In the genomic region with DNA sequence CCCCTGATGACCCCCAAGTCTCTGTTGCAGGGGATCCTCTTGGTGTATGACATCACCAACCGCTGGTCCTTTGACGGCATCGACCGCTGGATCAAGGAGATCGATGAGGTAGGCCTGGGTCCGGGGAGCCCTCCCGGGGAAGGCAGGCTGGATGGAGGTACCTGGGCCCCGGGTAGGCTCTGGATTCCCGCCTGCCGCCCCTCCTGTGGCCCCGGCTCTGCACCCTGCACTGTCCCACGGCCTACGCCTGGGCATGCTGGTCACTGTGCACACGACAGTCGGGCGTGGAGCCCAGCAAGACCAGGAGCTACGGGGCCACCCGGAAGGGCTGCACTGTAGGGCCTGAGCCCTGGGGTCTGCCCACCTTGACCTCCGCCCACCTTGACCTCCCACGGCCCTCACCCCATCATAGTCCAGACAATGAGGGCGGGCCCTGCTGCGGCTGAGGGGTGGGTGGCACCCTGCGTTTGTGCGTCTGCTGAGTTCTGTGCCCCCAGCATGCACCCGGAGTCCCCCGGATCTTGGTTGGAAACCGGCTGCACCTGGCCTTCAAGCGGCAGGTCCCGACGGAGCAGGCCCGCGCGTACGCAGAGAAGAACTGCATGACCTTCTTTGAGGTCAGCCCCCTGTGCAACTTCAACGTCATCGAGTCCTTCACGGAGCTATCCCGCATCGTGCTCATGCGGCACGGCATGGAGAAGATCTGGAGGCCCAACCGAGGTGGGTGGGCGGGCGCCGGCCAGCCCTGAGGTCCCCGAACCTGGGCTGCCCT, we compare ENCODE assay signal across 22 cellular contexts. TPM values are rescaled to one million over a fixed set of nuclear protein-coding genes. Genes with fewer than 3 reads are reported as not detected.
DNase-seq lines count a peak whose midpoint lies in the region; ATAC-seq and TF ChIP-seq lines count a peak whose summit lies in the region.
"Had no signal": no experiment of that assay in that cellular context is flagged by ENCODE, and none has a peak within 500 bp of the region (broad histone marks: within the 10 kb centered on the region; RNA-seq: fewer than 3 reads in every experiment).

No MANE protein-coding gene starts in this region.

- peak overlapping the region; percentile 53 for H2BK5ac ChIP-seq in neuronal stem cell (ENCODE audit: low read length)

- no peak overlapping the region for H2AFZ ChIP-seq in neuronal stem cell (ENCODE audit: low read length)

- no peak overlapping the region for H3K4me2 ChIP-seq in neuronal stem cell (ENCODE audit: insufficient read depth, low read length, poor library complexity, severe bottlenecking)

- H4K91ac ChIP-seq in neuronal stem cell (ENCODE audit: low read depth, low read length, poor library complexity) = no peak overlapping the region

- no peaks in the 10 kb centered on the region for H3K27me3 ChIP-seq in neuronal stem cell (ENCODE audit: control insufficient read depth in 3 of 3, insufficient read depth in 3 of 3, low read depth in 1 of 3, low read length in 3 of 3)
- H3K27me3 ChIP-seq: brain microvascular endothelial cell had no signal

- no peak overlapping the region for H2BK12ac ChIP-seq in neuronal stem cell (ENCODE audit: low read length)

- H3K4me3 Mint-ChIP-seq in CD14-positive monocyte = no peak overlapping the region
- H3K4me3 Mint-ChIP-seq: naive thymus-derived CD8-positive, alpha-beta T cell; stimulated activated memory B cell treated with anti-CD40 and anti-IgM and Interleukin-4, amounts not matched to agents 10 μg/mL and 1 μg/mL and 100 μg/mL, for 72 hours; type B pancreatic cell had no signal

- H3K9ac ChIP-seq in neuronal stem cell (ENCODE audit: low read depth, low read length, poor library complexity) = no peak overlapping the region

- peak overlapping the region; percentile 55 for H3K23ac ChIP-seq in neuronal stem cell (ENCODE audit: low read depth, low read length, poor library complexity)

- POLR2A ChIA-PET in RWPE1 (lab: Yijun Ruan, JAX; ENCODE audit: low non-redundant PET) = no interaction called here

- peaks cover 35 to 72% of the 10 kb centered on the region in 2 donors for H3K36me3 Mint-ChIP-seq in CD14-positive monocyte
- H3K36me3 Mint-ChIP-seq: type B pancreatic cell had no signal

- H2BK120ac ChIP-seq in neuronal stem cell (ENCODE audit: low read depth, low read length) = no peak overlapping the region

- H3K4me3 ChIP-seq in neuronal stem cell (ENCODE audit: low read length in 2 of 2) = no peak overlapping the region
- H3K4me3 ChIP-seq: GM12878, lower lobe of right lung had no signal

- peaks cover 22 to 26% of the 10 kb centered on the region in 2 donors for H3K4me1 ChIP-seq in neuronal stem cell (ENCODE audit: control insufficient read depth in 2 of 2, insufficient read depth in 1 of 2, low read depth in 1 of 2, low read length in 2 of 2)

- H3K4ac ChIP-seq in neuronal stem cell (ENCODE audit: low read length) = peak overlapping the region; percentile 37

- intact Hi-C loops in CD14-positive monocyte (cut with micrococcal nuclease) = no loop called here

- no peak for ATAC-seq in GM18502 (IDR thresholded peaks at IDR 0.05; ENCODE audit: poor library complexity, unreplicated experiment)
- ATAC-seq: GM12878; lower lobe of right lung; naive thymus-derived CD8-positive, alpha-beta T cell; stimulated activated memory B cell treated with anti-CD40 and anti-IgM and Interleukin-4, amounts not matched to agents 10 μg/mL and 1 μg/mL and 100 μg/mL, for 72 hours had no signal

- H3K14ac ChIP-seq in neuronal stem cell (ENCODE audit: low read length) = no peak overlapping the region

- H2AK5ac ChIP-seq in neuronal stem cell (ENCODE audit: low read depth, low read length) = peak overlapping the region; percentile 79

- H3K9me3 ChIP-seq in neuronal stem cell (replicated peaks in 1 of 2; ENCODE audit: control insufficient read depth in 2 of 2, insufficient read depth in 1 of 2, low read depth in 1 of 2, low read length in 2 of 2) = no peaks in the 10 kb centered on the region
- H3K9me3 ChIP-seq: lower lobe of right lung had no signal

- H3K9me3 Mint-ChIP-seq in CD14-positive monocyte = peaks cover 0 to 3% (median 0%) of the 10 kb centered on the region in 7 donors
- H3K9me3 Mint-ChIP-seq: activated T-helper 2 cell treated with anti-CD3 and anti-CD28 coated beads, Interferon-gamma antibody, Interleukin-2, Interleukin-4, amounts not matched to agents 10 μg/mL and 5 μg/mL and 100 μg/mL, durations not matched to agents 14 hours and 24 hours and 36 hours; naive thymus-derived CD8-positive, alpha-beta T cell; stimulated activated memory B cell treated with anti-CD40 and anti-IgM and Interleukin-4, amounts not matched to agents 10 μg/mL and 1 μg/mL and 100 μg/mL, for 72 hours; type B pancreatic cell had no signal

- peaks cover 2% of the 10 kb centered on the region for H3K4me1 Mint-ChIP-seq in CD14-positive monocyte
- H3K4me1 Mint-ChIP-seq: stimulated activated memory B cell treated with anti-CD40 and anti-IgM and Interleukin-4, amounts not matched to agents 10 μg/mL and 1 μg/mL and 100 μg/mL, for 72 hours had no signal

- TF ChIP-seq CTCF in CD14-positive monocyte (IDR thresholded peaks at IDR 0.05) (no peak), RWPE1 (conservative IDR thresholded peaks at IDR 0.05; ENCODE audit: low read depth) (no peak)

- peak overlapping the region; percentile 97 for H3K27ac ChIP-seq in RWPE1
- H3K27ac ChIP-seq in neuronal stem cell (replicated peaks; ENCODE audit: low read length) = no peak overlapping the region
- H3K27ac ChIP-seq: lower lobe of right lung had no signal

- H3K27me3 Mint-ChIP-seq in CD14-positive monocyte (ENCODE audit: low read depth in 3 of 3) = peaks cover 0 to 2% (median 2%) of the 10 kb centered on the region in 3 donors
- H3K27me3 Mint-ChIP-seq: naive thymus-derived CD8-positive, alpha-beta T cell; stimulated activated memory B cell treated with anti-CD40 and anti-IgM and Interleukin-4, amounts not matched to agents 10 μg/mL and 1 μg/mL and 100 μg/mL, for 72 hours; type B pancreatic cell had no signal

- CTCF ChIA-PET in RWPE1 (lab: Yijun Ruan, JAX) = no interaction called here

- DNase-seq in CD14-positive monocyte (ENCODE audit: low spot score) = peak; percentile 36
- DNase-seq in RWPE1 (ENCODE audit: low spot score) = no peak
- DNase-seq in neuronal stem cell (ENCODE audit: low spot score) = no peak
- DNase-seq in NCI-H526 treated with DMSO at 0.1 percent for 48 hours (lab: John Stamatoyannopoulos, UW) = no peak
- no peak for DNase-seq in DMS153 (lab: John Stamatoyannopoulos, UW)
- DNase-seq: activated naive CD4-positive, alpha-beta T cell treated with anti-CD3 and anti-CD28 coated beads, Interleukin-2, amount 50 U/mL, for 16 hours; brain microvascular endothelial cell; H7; hippocampal formation; lower lobe of right lung; naive thymus-derived CD8-positive, alpha-beta T cell; NCI-H146; NCI-H345; NCI-H748 treated with DMSO at 0.1 percent for 48 hours; nucleus accumbens; SW 1271 had no signal

- peaks cover 3 to 35% of the 10 kb centered on the region in 2 donors for H3K36me3 ChIP-seq in neuronal stem cell (replicated peaks in 1 of 2; ENCODE audit: control insufficient read depth in 2 of 2, insufficient read depth in 2 of 2, low read length in 2 of 2)

- no peak overlapping the region for H4K8ac ChIP-seq in neuronal stem cell (ENCODE audit: low read depth, low read length)

- H3K18ac ChIP-seq in neuronal stem cell (ENCODE audit: low read length) = no peak overlapping the region

- no peak overlapping the region for H2BK15ac ChIP-seq in neuronal stem cell (ENCODE audit: low read length)

- no CpG with 5 or more reads among the region's 46 CpGs for WGBS in neuronal stem cell (ENCODE audit: extremely low coverage in 2 of 2, insufficient read length in 2 of 2, insufficient replicate concordance in 1 of 2), 2 donors

- H3K79me1 ChIP-seq in neuronal stem cell (ENCODE audit: low read depth, low read length) = peaks cover 8% of the 10 kb centered on the region

- no peak overlapping the region for H3K27ac Mint-ChIP-seq in CD14-positive monocyte
- H3K27ac Mint-ChIP-seq: activated T-helper 2 cell treated with anti-CD3 and anti-CD28 coated beads, Interferon-gamma antibody, Interleukin-2, Interleukin-4, amounts not matched to agents 10 μg/mL and 5 μg/mL and 100 μg/mL, durations not matched to agents 14 hours and 24 hours and 36 hours; stimulated activated memory B cell treated with anti-CD40 and anti-IgM and Interleukin-4, amounts not matched to agents 10 μg/mL and 1 μg/mL and 100 μg/mL, for 72 hours; type B pancreatic cell had no signal

RNA-seq across cellular contexts. Expression of a gene that starts 5.2 kb away (rescaled TPM):
- not detected for polyA plus RNA-seq in CD14-positive monocyte
- polyA plus RNA-seq in neuronal stem cell (2013, experiment 1 of 2) = 13.8 TPM
- polyA plus RNA-seq in neuronal stem cell (2013, experiment 2 of 2) = 12.6 TPM
- polyA plus RNA-seq: BJ had no signal

RNA-seq across cellular contexts. Expression of a gene that starts 10.5 kb away (rescaled TPM):
- polyA plus RNA-seq in CD14-positive monocyte = 10 to 100 TPM; 57.1 to 80.9 TPM
- 56.9 TPM for polyA plus RNA-seq in neuronal stem cell (2013, experiment 1 of 2)
- 56.4 TPM for polyA plus RNA-seq in neuronal stem cell (2013, experiment 2 of 2)

RNA-seq across cellular contexts. Expression of a gene that starts 16.0 kb away (rescaled TPM):
- 10 to 100 TPM; 42.1 to 65.6 TPM for polyA plus RNA-seq in CD14-positive monocyte
- polyA plus RNA-seq in neuronal stem cell (2013, experiment 1 of 2) = 10.3 TPM
- polyA plus RNA-seq in neuronal stem cell (2013, experiment 2 of 2) = 10.5 TPM

RNA-seq across cellular contexts. Expression of a gene that starts 23.6 kb away (rescaled TPM):
- 1 to 10 TPM in 1 of 2 donors, under 1 TPM in 1; 0.13 to 1.1 TPM for polyA plus RNA-seq in CD14-positive monocyte
- 16.6 TPM for polyA plus RNA-seq in neuronal stem cell (2013, experiment 1 of 2)
- polyA plus RNA-seq in neuronal stem cell (2013, experiment 2 of 2) = 15.8 TPM

RNA-seq across cellular contexts. Expression of a gene that starts 35.7 kb away (rescaled TPM):
- 10 to 100 TPM; 10.0 to 10.9 TPM for polyA plus RNA-seq in CD14-positive monocyte
- 20.5 TPM for polyA plus RNA-seq in neuronal stem cell (2013, experiment 1 of 2)
- polyA plus RNA-seq in neuronal stem cell (2013, experiment 2 of 2) = 19.4 TPM
